ENCODE assay signal across 26 cellular contexts in the genomic region with DNA sequence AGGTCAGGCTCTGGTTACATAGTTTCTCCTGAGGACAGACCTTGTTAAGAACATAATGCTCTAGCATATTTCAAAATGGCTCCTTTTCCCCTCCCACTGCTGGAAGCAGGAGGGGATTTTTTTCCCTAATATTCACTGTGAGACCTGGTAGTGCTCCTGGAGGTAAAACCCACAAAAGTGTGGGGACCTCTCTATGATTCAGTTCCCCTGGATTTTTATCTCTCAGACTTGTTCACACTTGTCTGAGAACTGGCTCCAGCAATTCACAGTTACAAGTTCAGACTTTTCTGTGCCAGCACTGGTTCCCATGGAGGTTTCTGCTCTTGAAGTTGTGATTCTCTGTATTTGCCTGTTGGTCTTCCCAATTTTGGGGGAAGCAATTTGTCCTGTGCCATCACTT. TPM values are rescaled to one million over a fixed set of nuclear protein-coding genes. Genes with fewer than 3 reads are reported as not detected.
"Had no signal": no experiment of that assay in that cellular context is flagged by ENCODE, and none has a peak within 500 bp of the region (broad histone marks: within the 10 kb centered on the region; RNA-seq: fewer than 3 reads in every experiment).

No MANE protein-coding gene starts in this region.

- H3K36me3 ChIP-seq: cardiac muscle cell, colonic mucosa, heart right ventricle, left lung, lower lobe of right lung, pancreas, right atrium auricular region, stomach, thyroid gland, upper lobe of right lung had no signal

- H3K27me3 ChIP-seq: cardiac muscle cell, colonic mucosa, heart right ventricle, left lung, pancreas, right atrium auricular region, stomach, thyroid gland had no signal

- H3K27ac ChIP-seq: cardiac muscle cell, colonic mucosa, heart right ventricle, left lung, lower lobe of right lung, pancreas, right atrium auricular region, stomach, thyroid gland, upper lobe of right lung had no signal

- DNase-seq: activated B cell treated with CpG ODN at 0.5 μM for 24 hours; activated CD4-positive, alpha-beta T cell treated with anti-CD3 and anti-CD28 coated beads for 36 hours; activated CD8-positive, alpha-beta memory T cell treated with anti-CD3 and anti-CD28 coated beads, Interleukin-2, amount 10 ng/mL, durations not matched to agents 7 days and 5 days; activated CD8-positive, alpha-beta T cell treated with anti-CD3 and anti-CD28 coated beads, Interleukin-2, amount 10 ng/mL, durations not matched to agents 7 days and 5 days; activated naive CD8-positive, alpha-beta T cell treated with anti-CD3 and anti-CD28 coated beads, Interleukin-2, amount 50 U/mL, for 24 hours; activated T-cell treated with anti-CD3 and anti-CD28 coated beads, Interleukin-2, amount 50 U/mL, for 48 hours; amygdala; cerebellar nuclear complex; colonic mucosa; effector memory CD4-positive, alpha-beta T cell; foreskin melanocyte; heart right ventricle; left lung; lower lobe of right lung; nephron progenitor cell; pancreas; stimulated activated CD4-positive, alpha-beta T cell treated with anti-CD3 and anti-CD28 coated beads, Interleukin-15, amount 100 ng/mL, for 24 hours; stimulated activated CD4-positive, alpha-beta T cell treated with anti-CD3 and anti-CD28 coated beads, Interleukin-2, amount 100 ng/mL, for 24 hours; stimulated activated naive B cell treated with anti-CD40 and anti-IgM and Interleukin-4, amounts not matched to agents 10 μg/mL and 1 μg/mL and 100 μg/mL, for 72 hours; stomach; T-helper 1 cell; thyroid gland; upper lobe of right lung had no signal

- H3K4me3 ChIP-seq: cardiac muscle cell, colonic mucosa, heart right ventricle, left lung, lower lobe of right lung, pancreas, right atrium auricular region, stomach, thyroid gland, upper lobe of right lung had no signal

- ATAC-seq: activated CD4-positive, alpha-beta T cell treated with anti-CD3 and anti-CD28 coated beads for 36 hours; activated CD8-positive, alpha-beta memory T cell treated with anti-CD3 and anti-CD28 coated beads, Interleukin-2, amount 10 ng/mL, durations not matched to agents 7 days and 5 days; activated CD8-positive, alpha-beta T cell treated with anti-CD3 and anti-CD28 coated beads, Interleukin-2, amount 10 ng/mL, durations not matched to agents 7 days and 5 days; activated naive CD8-positive, alpha-beta T cell treated with anti-CD3 and anti-CD28 coated beads, Interleukin-2, amount 50 U/mL, for 24 hours; heart right ventricle; left lung; lower lobe of right lung; pancreas; stimulated activated naive B cell treated with anti-CD40 and anti-IgM and Interleukin-4, amounts not matched to agents 10 μg/mL and 1 μg/mL and 100 μg/mL, for 72 hours; upper lobe of right lung had no signal

- H3K9me3 ChIP-seq: colonic mucosa, lower lobe of right lung, right atrium auricular region, thyroid gland, upper lobe of right lung had no signal

- H3K4me1 ChIP-seq: colonic mucosa, heart right ventricle, left lung, lower lobe of right lung, pancreas, right atrium auricular region, stomach, thyroid gland, upper lobe of right lung had no signal

RNA-seq across cellular contexts. Expression of gene PAQR9, which starts 38.3 kb away (rescaled TPM):
- polyA plus RNA-seq: esophagus, pancreas, stomach had no signal
